In the genomic region with DNA sequence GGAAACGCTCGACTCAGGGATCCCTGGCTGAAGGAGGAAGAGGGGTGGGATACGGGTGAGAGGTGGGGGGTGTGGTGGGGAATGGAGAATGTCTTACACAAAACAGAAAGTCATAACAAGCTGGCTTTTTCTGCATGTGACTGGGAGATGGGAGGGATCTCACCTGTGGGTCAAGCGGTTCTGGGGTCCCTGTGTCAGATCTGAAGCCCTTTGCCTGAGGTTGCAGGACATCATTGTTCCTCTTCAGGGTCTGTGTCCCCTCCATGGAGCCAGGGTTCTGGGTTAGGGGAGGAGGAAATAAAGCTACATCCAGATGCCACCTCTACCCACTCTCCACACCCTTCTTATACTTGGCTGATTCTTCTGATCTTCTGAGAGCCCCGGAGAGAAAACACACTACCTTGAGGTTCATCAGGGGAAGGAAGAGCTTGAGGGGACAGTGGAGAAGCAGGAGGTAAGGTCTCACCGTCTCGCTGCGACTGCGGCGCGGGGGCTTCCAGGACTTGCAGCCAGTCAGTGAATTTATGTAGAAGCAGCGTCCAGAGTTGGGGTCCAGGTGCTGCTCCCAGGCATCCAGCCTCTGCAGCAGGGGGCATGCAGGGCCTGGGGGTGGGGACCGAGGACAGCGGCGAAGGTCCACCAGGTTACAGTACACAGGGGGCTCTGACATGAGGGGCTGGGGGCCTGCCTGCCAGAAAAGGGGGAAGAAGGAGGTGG, we compare ENCODE assay signal across 6 cellular contexts. TPM values are rescaled to one million over a fixed set of nuclear protein-coding genes. Genes with fewer than 3 reads are reported as not detected.
DNase-seq lines count a peak whose midpoint lies in the region; ATAC-seq and TF ChIP-seq lines count a peak whose summit lies in the region.

No MANE protein-coding gene starts in this region.

- H3K4me1 ChIP-seq in right atrium auricular region (peaks cover 0 to 18% of the 10 kb centered on the region in 2 donors), esophagus muscularis mucosa (peaks cover 13 to 20% (median 18%) of the 10 kb centered on the region in 4 donors), upper lobe of right lung (peaks cover 26% of the 10 kb centered on the region), H9 (ENCODE audit: insufficient read depth, low read length) (peaks cover 3% of the 10 kb centered on the region; the same call in 1 of the 2 replicates)

- DNase-seq in right atrium auricular region (ENCODE audit: low spot score) (no peak), cardiac septum (ENCODE audit: low spot score) (no peak), esophagus muscularis mucosa (ENCODE audit: extremely low spot score) (no peak), upper lobe of right lung (no peak), H9 (no peak), occipital lobe (lab: John Stamatoyannopoulos, UW) (no peak)

- no peak overlapping the region for H2BK120ac ChIP-seq in H9 (ENCODE audit: low read depth, low read length, poor library complexity, severe bottlenecking)

- no peaks in the 10 kb centered on the region for H3K79me1 ChIP-seq in H9 (ENCODE audit: insufficient read depth, low read depth, low read length, poor library complexity, severe bottlenecking)

- H2BK15ac ChIP-seq in H9 (ENCODE audit: low read depth, low read length): no peak overlapping the region

- H3K18ac ChIP-seq in H9 (ENCODE audit: insufficient read length, low read depth, low read length): no peak overlapping the region

- H3K56ac ChIP-seq in H9 (ENCODE audit: insufficient read length, low read depth, low read length): no peak overlapping the region

- no peak overlapping the region for H4K8ac ChIP-seq in H9 (replicated peaks; ENCODE audit: insufficient read length, low read depth, low read length)

- H3K23ac ChIP-seq in H9 (ENCODE audit: insufficient read length, low read depth, low read length): no peak overlapping the region

- peaks cover 16 to 24% of the 10 kb centered on the region in 2 donors for H3K27me3 ChIP-seq in right atrium auricular region
- peaks cover 0 to 79% (median 32%) of the 10 kb centered on the region in 4 donors for H3K27me3 ChIP-seq in esophagus muscularis mucosa
- peaks cover 33% of the 10 kb centered on the region for H3K27me3 ChIP-seq in upper lobe of right lung
- H3K27me3 ChIP-seq in H9 (ENCODE audit: insufficient read depth, low read length): peaks cover 37% of the 10 kb centered on the region

- no peak overlapping the region for H2BK20ac ChIP-seq in H9 (ENCODE audit: low read depth, low read length, poor library complexity, severe bottlenecking)

- H3K4ac ChIP-seq in H9 (ENCODE audit: low read depth, low read length): no peak overlapping the region

- H3K9ac ChIP-seq in H9 (ENCODE audit: extremely low read depth, insufficient read length, low read length): no peak overlapping the region

- peak overlapping the region; percentile 24 to 44 for H3K4me3 ChIP-seq in right atrium auricular region
- peak overlapping the region; percentile 46 to 59 (median 50) for H3K4me3 ChIP-seq in esophagus muscularis mucosa
- peak overlapping the region; percentile 46 for H3K4me3 ChIP-seq in upper lobe of right lung

- H3K14ac ChIP-seq in H9 (ENCODE audit: insufficient read depth, low read length): no peak overlapping the region; the same call in 1 of the 2 replicates

- H3K36me3 ChIP-seq in right atrium auricular region: no peaks in the 10 kb centered on the region
- no peaks in the 10 kb centered on the region for H3K36me3 ChIP-seq in esophagus muscularis mucosa
- peaks cover 4% of the 10 kb centered on the region for H3K36me3 ChIP-seq in upper lobe of right lung

- peaks cover 3% of the 10 kb centered on the region for H4K20me1 ChIP-seq in H9 (ENCODE audit: control insufficient read depth, insufficient read depth, insufficient read length)

- no peak overlapping the region for H3T11ph ChIP-seq in H9 (ENCODE audit: low read length)

- no peak overlapping the region for H4K91ac ChIP-seq in H9 (ENCODE audit: insufficient read length, low read depth, low read length)

- no peak overlapping the region for H2AK5ac ChIP-seq in H9 (ENCODE audit: insufficient read length, low read length)

- H2AFZ ChIP-seq in H9 (ENCODE audit: low read length): no peak overlapping the region

- no peak overlapping the region for H2BK5ac ChIP-seq in H9 (ENCODE audit: insufficient read length, low read length)

- H3K36me3 Mint-ChIP-seq in H9 (ENCODE audit: insufficient read depth in 1 of 3, low read depth in 3 of 3): no peaks in the 10 kb centered on the region; a peak in 2 of 7 replicates

- intact Hi-C loops in cardiac septum (cut with DNase I) (no loop called here), esophagus muscularis mucosa (cut with DNase I) (no loop called here), upper lobe of right lung (cut with DNase I) (no loop called here)

- H3K9me3 Mint-ChIP-seq in H9: no peaks in the 10 kb centered on the region

- no peak overlapping the region for H2BK12ac ChIP-seq in H9 (ENCODE audit: insufficient read length, low read depth, low read length)

- no peak for TF ChIP-seq CTCF in right atrium auricular region (IDR thresholded peaks at IDR 0.05)
- no peak for TF ChIP-seq CTCF in esophagus muscularis mucosa (IDR thresholded peaks at IDR 0.05)
- no peak for TF ChIP-seq CTCF in upper lobe of right lung (IDR thresholded peaks at IDR 0.05)
- no peak for TF ChIP-seq CTCF in H9 (conservative IDR thresholded peaks at IDR 0.05)

- no peak overlapping the region for H3K4me2 ChIP-seq in H9 (ENCODE audit: insufficient read depth, insufficient read length, low read length)

- H3K4me1 Mint-ChIP-seq in H9: peaks cover 26 to 27% of the 10 kb centered on the region in 2 experiments

- TF ChIP-seq POLR2A in esophagus muscularis mucosa (IDR thresholded peaks at IDR 0.05; ENCODE audit: low read depth): no peak

- peak overlapping the region in 1 of 2 experiments; percentile 80; a peak in 1 of 5 replicates for H3K4me3 Mint-ChIP-seq in H9

- H3K27ac Mint-ChIP-seq in H9: no peak overlapping the region

- no peaks in the 10 kb centered on the region for H3K9me3 ChIP-seq in right atrium auricular region
- H3K9me3 ChIP-seq in esophagus muscularis mucosa: no peaks in the 10 kb centered on the region
- H3K9me3 ChIP-seq in upper lobe of right lung: no peaks in the 10 kb centered on the region
- H3K9me3 ChIP-seq in H9 (ENCODE audit: control insufficient read depth, low read depth, low read length): no peaks in the 10 kb centered on the region

- H4K5ac ChIP-seq in H9 (ENCODE audit: insufficient read length, low read depth, low read length): no peak overlapping the region

- ATAC-seq in upper lobe of right lung: no peak

- H3K23me2 ChIP-seq in H9 (ENCODE audit: insufficient read length, low read depth, low read length, poor library complexity, severe bottlenecking): peaks cover 15% of the 10 kb centered on the region

- WGBS in esophagus muscularis mucosa: 70% methylated on average over 12 of the region's 15 CpGs
- WGBS in H9 (ENCODE audit: extremely low coverage, insufficient read length, low lambda C conversion rate): no CpG with 5 or more reads among the region's 15 CpGs

- H3K79me2 ChIP-seq in H9 (ENCODE audit: insufficient read depth, low read length): no peaks in the 10 kb centered on the region

- H3K27ac ChIP-seq in right atrium auricular region: peak overlapping the region; percentile 39 to 48
- H3K27ac ChIP-seq in esophagus muscularis mucosa (replicated peaks in 1 of 4): peak overlapping the region; percentile 28 to 60 (median 32)
- H3K27ac ChIP-seq in upper lobe of right lung: peak overlapping the region; percentile 77
- no peak overlapping the region for H3K27ac ChIP-seq in H9 (ENCODE audit: insufficient read length, low read depth, low read length)

- peaks cover 79% of the 10 kb centered on the region for H3K27me3 Mint-ChIP-seq in H9 (ENCODE audit: low read depth)

- no peak for TF ChIP-seq EP300 in esophagus muscularis mucosa (IDR thresholded peaks at IDR 0.05)

RNA-seq across cellular contexts. Expression of gene ARHGAP9, which starts 2.5 kb away (rescaled TPM):
- 1 to 10 TPM; 3.4 to 4.2 TPM for total RNA-seq in right atrium auricular region
- 5.9 TPM for total RNA-seq in cardiac septum
- 10 to 100 TPM in 2 of 4 donors, 1 to 10 TPM in 2; 6.0 to 12.9 (median 8.8) TPM for total RNA-seq in esophagus muscularis mucosa
- 37.7 TPM for total RNA-seq in upper lobe of right lung
- total RNA-seq in H9 (2021): 3.7 and 4.4 TPM in 2 replicates
- 0.94 TPM for total RNA-seq in occipital lobe

RNA-seq across cellular contexts. Expression of gene MARS1, which starts 10.7 kb away (rescaled TPM):
- total RNA-seq in right atrium auricular region: 10 to 100 TPM; 36.9 to 41.0 TPM
- 89.2 TPM for total RNA-seq in cardiac septum
- total RNA-seq in esophagus muscularis mucosa: 10 to 100 TPM; 53.2 to 81.0 (median 62.7) TPM
- 141 TPM for total RNA-seq in upper lobe of right lung
- 352 and 368 TPM in 2 replicates for total RNA-seq in H9 (2021)
- total RNA-seq in occipital lobe: 65.2 TPM

RNA-seq across cellular contexts. Expression of gene GLI1, which starts 17.6 kb away (rescaled TPM):
- 1 to 10 TPM in 1 of 2 donors, not detected in 1; 1.2 TPM for total RNA-seq in right atrium auricular region
- total RNA-seq in cardiac septum: 0.83 TPM
- under 1 TPM in 3 of 4 donors, not detected in 1; 0.17 to 0.98 (median 0.84) TPM for total RNA-seq in esophagus muscularis mucosa
- 1.4 TPM for total RNA-seq in upper lobe of right lung
- 25.8 and 28.4 TPM in 2 replicates for total RNA-seq in H9 (2021)
- total RNA-seq in occipital lobe: 0.16 TPM

RNA-seq across cellular contexts. Expression of gene INHBE, which starts 22.0 kb away (rescaled TPM):
- not detected for total RNA-seq in right atrium auricular region
- 0.73 TPM for total RNA-seq in cardiac septum
- not detected for total RNA-seq in esophagus muscularis mucosa
- not detected for total RNA-seq in upper lobe of right lung
- total RNA-seq in H9 (2021): 9.6 and 10.1 TPM in 2 replicates
- not detected for total RNA-seq in occipital lobe

RNA-seq across cellular contexts. Expression of gene INHBC, which starts 42.6 kb away (rescaled TPM):
- total RNA-seq in right atrium auricular region: not detected
- total RNA-seq in cardiac septum: not detected
- total RNA-seq in esophagus muscularis mucosa: not detected
- total RNA-seq in upper lobe of right lung: not detected
- not detected in 2 replicates for total RNA-seq in H9 (2021)
- not detected for total RNA-seq in occipital lobe

Comparison
In these comparisons a context has a peak if more than half of its experiments do, and no peak if none do; other contexts are left out.
1. RNA of gene GLI1, which starts 17.6 kb away (total RNA-seq): 25.8 to 28.4 TPM in H9; 1.4 TPM in upper lobe of right lung (single experiment), 1.2 TPM in right atrium auricular region, 0.17 to 0.98 TPM in esophagus muscularis mucosa, 0.83 TPM in cardiac septum (single experiment) and 0.16 TPM in occipital lobe (single experiment); every median in the first group is over 10 times any median in the second.
2. Peak in every context shown above with its lines, with median percentiles within 50 percentile points of each other: H3K4me3 ChIP-seq.